ENCODE assay signal across 26 cellular contexts in genomic region chr15:85859671-85860070, GRCh38.
"Had no signal": no experiment of that assay in that cellular context is flagged by ENCODE, and none has a peak within 500 bp of the region (broad histone marks: within the 10 kb centered on the region; RNA-seq: fewer than 3 reads in every experiment).

No MANE protein-coding gene starts in this region.

- H3K4me1 Mint-ChIP-seq: nephron had no signal

- H3K4me1 ChIP-seq: pancreas, prostate gland, right lobe of liver, sigmoid colon, thyroid gland had no signal

- ATAC-seq: naive thymus-derived CD4-positive, alpha-beta T cell; natural killer cell; pancreas; right cardiac atrium; right lobe of liver; stimulated activated naive B cell treated with anti-CD40 and anti-IgM and Interleukin-4, amounts not matched to agents 10 μg/mL and 1 μg/mL and 100 μg/mL, for 72 hours had no signal

- H3K27ac ChIP-seq: neural progenitor cell, pancreas, prostate gland, right lobe of liver, sigmoid colon, stomach, thoracic aorta, thyroid gland, tibial nerve, upper lobe of left lung, vagina had no signal

- H3K27me3 ChIP-seq: right lobe of liver, thyroid gland, upper lobe of left lung, vagina had no signal

- DNase-seq: naive thymus-derived CD4-positive, alpha-beta T cell; natural killer cell; occipital lobe; pancreas; retina; right cardiac atrium; sigmoid colon; small intestine; stimulated activated CD4-positive, alpha-beta T cell treated with anti-CD3 and anti-CD28 coated beads, Interleukin-15, amount 100 ng/mL, for 24 hours; stimulated activated CD4-positive, alpha-beta T cell treated with anti-CD3 and anti-CD28 coated beads, Interleukin-4, amount 100 ng/mL, for 1 hour; stimulated activated CD4-positive, alpha-beta T cell treated with anti-CD3 and anti-CD28 coated beads, Interleukin-4, amount 100 ng/mL, for 4 hours; stimulated activated CD8-positive, alpha-beta memory T cell treated with anti-CD3 and anti-CD28 coated beads, Interleukin-4, amount 100 ng/mL, for 48 hours; stimulated activated naive B cell treated with anti-CD40 and anti-IgM and Interleukin-4, amounts not matched to agents 10 μg/mL and 1 μg/mL and 100 μg/mL, for 72 hours; stimulated activated naive CD4-positive, alpha-beta T cell treated with Interleukin-2 at 50 U/mL for 16 hours; stomach; thyroid gland; trophoblast cell; upper lobe of left lung had no signal

- H3K36me3 Mint-ChIP-seq: naive thymus-derived CD4-positive, alpha-beta T cell; natural killer cell; neural progenitor cell; stimulated activated naive B cell treated with anti-CD40 and anti-IgM and Interleukin-4, amounts not matched to agents 10 μg/mL and 1 μg/mL and 100 μg/mL, for 72 hours had no signal

- H3K4me3 ChIP-seq: neural progenitor cell, pancreas, prostate gland, right lobe of liver, sigmoid colon, stomach, thoracic aorta, thyroid gland, tibial nerve, upper lobe of left lung, vagina had no signal

- H3K27ac Mint-ChIP-seq: naive thymus-derived CD4-positive, alpha-beta T cell; natural killer cell; nephron; neural progenitor cell; stimulated activated naive B cell treated with anti-CD40 and anti-IgM and Interleukin-4, amounts not matched to agents 10 μg/mL and 1 μg/mL and 100 μg/mL, for 72 hours; stimulated activated naive CD8-positive, alpha-beta T cell treated with anti-CD3 and anti-CD28 coated beads, Interleukin-15, Interleukin-2, amounts not matched to agents 100 ng/mL and 50 ng/mL, for 24 hours had no signal

- H3K9me3 Mint-ChIP-seq: naive thymus-derived CD4-positive, alpha-beta T cell; natural killer cell; nephron; neural progenitor cell; stimulated activated naive B cell treated with anti-CD40 and anti-IgM and Interleukin-4, amounts not matched to agents 10 μg/mL and 1 μg/mL and 100 μg/mL, for 72 hours; stimulated activated naive CD8-positive, alpha-beta T cell treated with anti-CD3 and anti-CD28 coated beads, Interleukin-15, Interleukin-2, amounts not matched to agents 100 ng/mL and 50 ng/mL, for 24 hours had no signal

- H3K36me3 ChIP-seq: neural progenitor cell, pancreas, prostate gland, right lobe of liver, sigmoid colon, stomach, thoracic aorta, thyroid gland, tibial nerve, upper lobe of left lung, vagina had no signal

- H3K4me3 Mint-ChIP-seq: naive thymus-derived CD4-positive, alpha-beta T cell; natural killer cell; nephron; stimulated activated naive B cell treated with anti-CD40 and anti-IgM and Interleukin-4, amounts not matched to agents 10 μg/mL and 1 μg/mL and 100 μg/mL, for 72 hours; stimulated activated naive CD8-positive, alpha-beta T cell treated with anti-CD3 and anti-CD28 coated beads, Interleukin-15, Interleukin-2, amounts not matched to agents 100 ng/mL and 50 ng/mL, for 24 hours had no signal

- H3K9ac ChIP-seq: neural progenitor cell had no signal

- H3K9me3 ChIP-seq: pancreas, prostate gland, right lobe of liver, sigmoid colon, stomach, thoracic aorta, thyroid gland, tibial nerve, upper lobe of left lung, vagina had no signal
